In the genomic region with DNA sequence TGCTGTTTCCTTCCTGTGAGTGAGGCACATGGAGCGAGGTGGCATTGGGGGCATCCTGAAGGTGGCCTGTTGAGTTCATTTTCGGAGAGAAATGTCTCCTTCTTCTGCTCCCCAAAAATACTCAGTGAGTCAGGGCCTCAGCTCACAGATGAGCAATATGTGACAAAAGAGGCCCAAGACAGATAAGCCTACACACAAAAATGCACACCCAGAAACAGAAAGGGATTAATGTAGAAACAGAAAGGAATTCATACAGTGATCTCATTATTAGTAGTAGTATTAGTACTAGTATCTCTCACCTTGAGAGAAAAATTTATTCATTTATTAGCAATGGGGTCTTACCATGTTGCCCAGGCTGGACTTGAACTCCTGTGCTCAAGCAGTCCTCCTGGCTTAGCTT, we compare ENCODE assay signal across 1 cellular context.
TF ChIP-seq lines count a peak whose summit lies in the region.

No MANE protein-coding gene starts in this region.

TF ChIP-seq in IMR-90, 13 proteins besides CTCF, POLR2A, EP300 and RAD21:
- TF ChIP-seq, protein P1, sequence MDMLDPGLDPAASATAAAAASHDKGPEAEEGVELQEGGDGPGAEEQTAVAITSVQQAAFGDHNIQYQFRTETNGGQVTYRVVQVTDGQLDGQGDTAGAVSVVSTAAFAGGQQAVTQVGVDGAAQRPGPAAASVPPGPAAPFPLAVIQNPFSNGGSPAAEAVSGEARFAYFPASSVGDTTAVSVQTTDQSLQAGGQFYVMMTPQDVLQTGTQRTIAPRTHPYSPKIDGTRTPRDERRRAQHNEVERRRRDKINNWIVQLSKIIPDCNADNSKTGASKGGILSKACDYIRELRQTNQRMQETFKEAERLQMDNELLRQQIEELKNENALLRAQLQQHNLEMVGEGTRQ (IDR thresholded peaks at IDR 0.05; ENCODE audit: low read depth, low read length) = no peak
- no peak for TF ChIP-seq SMC3 (IDR thresholded peaks at IDR 0.05; ENCODE audit: low read depth, low read length)
